ENCODE assay signal across 15 cellular contexts in genomic region chr1:226642421-226642820, GRCh38.
DNase-seq lines count a peak whose midpoint lies in the region; ATAC-seq, FAIRE-seq and TF ChIP-seq lines count a peak whose summit lies in the region.
"Had no signal": no experiment of that assay in that cellular context is flagged by ENCODE, and none has a peak within 500 bp of the region (broad histone marks: within the 10 kb centered on the region; RNA-seq: fewer than 3 reads in every experiment).

No MANE protein-coding gene starts in this region.

- POLR2A ChIA-PET in HEK293T (lab: Yijun Ruan, JAX), result interaction anchor here (1.0 kb wide), 1 partner anchor 298 kb away, joined by 3 read pairs; the partner anchor contains the start of gene COQ8A

- no peak for TF ChIP-seq CTCF in HL-60 (IDR thresholded peaks at IDR 0.05; ENCODE audit: insufficient read depth, low read length)
- TF ChIP-seq CTCF in psoas muscle (IDR thresholded peaks at IDR 0.05), result no peak

- no peak overlapping the region for H3K4me3 Mint-ChIP-seq in activated CD4-positive, alpha-beta T cell treated with anti-CD3 and anti-CD28 coated beads, Interleukin-2, amount 10 ng/mL, durations not matched to agents 24 days and 14 days
- H3K4me3 Mint-ChIP-seq in dendritic cell treated with granulocyte-macrophage colony-stimulating factor and Interleukin-4, amounts not matched to agents 40 ng/mL and 50 ng/mL, for 4 days, result no peak overlapping the region
- H3K4me3 Mint-ChIP-seq: GM23338 had no signal

- H3K27me3 ChIP-seq in HL-60 (ENCODE audit: insufficient read depth, poor library complexity, severe bottlenecking) (no peaks in the 10 kb centered on the region), psoas muscle (ENCODE audit: insufficient read depth in 3 of 3, low read length in 2 of 3) (no peaks in the 10 kb centered on the region)
- H3K27me3 ChIP-seq: cardiac muscle cell, gastrocnemius medialis had no signal

- H3K36me3 Mint-ChIP-seq in activated CD4-positive, alpha-beta T cell treated with anti-CD3 and anti-CD28 coated beads, Interleukin-2, amount 10 ng/mL, durations not matched to agents 24 days and 14 days (ENCODE audit: low read depth), result peaks cover 53% of the 10 kb centered on the region
- H3K36me3 Mint-ChIP-seq in dendritic cell treated with granulocyte-macrophage colony-stimulating factor and Interleukin-4, amounts not matched to agents 40 ng/mL and 50 ng/mL, for 4 days (ENCODE audit: low read depth), result peaks cover 82% of the 10 kb centered on the region

- no peaks in the 10 kb centered on the region for H3K9me3 ChIP-seq in psoas muscle
- H3K9me3 ChIP-seq: gastrocnemius medialis had no signal

- peaks cover 0 to 23% of the 10 kb centered on the region in 2 donors for H3K36me3 ChIP-seq in psoas muscle (ENCODE audit: insufficient read depth in 1 of 2, low read depth in 1 of 2)
- H3K36me3 ChIP-seq: cardiac muscle cell had no signal

- peaks cover 40% of the 10 kb centered on the region for H3K4me1 Mint-ChIP-seq in activated CD4-positive, alpha-beta T cell treated with anti-CD3 and anti-CD28 coated beads, Interleukin-2, amount 10 ng/mL, durations not matched to agents 24 days and 14 days
- peaks cover 73% of the 10 kb centered on the region for H3K4me1 Mint-ChIP-seq in dendritic cell treated with granulocyte-macrophage colony-stimulating factor and Interleukin-4, amounts not matched to agents 40 ng/mL and 50 ng/mL, for 4 days (ENCODE audit: low read depth)

- FAIRE-seq in frontal cortex (lab: Jason Lieb, UNC), result no peak
- FAIRE-seq: endometrium had no signal

- no peak for DNase-seq in activated CD4-positive, alpha-beta T cell treated with anti-CD3 and anti-CD28 coated beads, Interleukin-2, amount 10 ng/mL, durations not matched to agents 24 days and 14 days
- no peak for DNase-seq in activated CD4-positive, alpha-beta T cell treated with anti-CD3 and anti-CD28 coated beads for 1 hour
- DNase-seq in HL-60 (ENCODE audit: low read depth in 1 of 2, low spot score in 1 of 2), result no peak
- DNase-seq in psoas muscle, result peak; percentile 5 to 34
- no peak for DNase-seq in epidermal melanocyte (ENCODE audit: insufficient read length, low spot score)
- DNase-seq in frontal cortex (ENCODE audit: low spot score in 2 of 2), result no peak
- no peak for DNase-seq in HEK293T (ENCODE audit: extremely low spot score)
- DNase-seq: 8988T, gastrocnemius medialis, NCI-H1436 treated with DMSO at 0.1 percent for 48 hours, NCI-H510A had no signal

- H3K9me3 Mint-ChIP-seq in activated CD4-positive, alpha-beta T cell treated with anti-CD3 and anti-CD28 coated beads, Interleukin-2, amount 10 ng/mL, durations not matched to agents 24 days and 14 days, result no peaks in the 10 kb centered on the region
- no peaks in the 10 kb centered on the region for H3K9me3 Mint-ChIP-seq in dendritic cell treated with granulocyte-macrophage colony-stimulating factor and Interleukin-4, amounts not matched to agents 40 ng/mL and 50 ng/mL, for 4 days
- H3K9me3 Mint-ChIP-seq: GM23338 had no signal

- ATAC-seq in psoas muscle, result no peak
- ATAC-seq: gastrocnemius medialis had no signal

- intact Hi-C loops in activated CD4-positive, alpha-beta T cell treated with anti-CD3 and anti-CD28 coated beads, Interleukin-2, amount 10 ng/mL, durations not matched to agents 24 days and 14 days (cut with micrococcal nuclease), result loop anchor here (2.0 kb wide), 2 partner anchors 16 to 36 kb away; no protein-coding TSS in a partner anchor
- intact Hi-C loops in dendritic cell treated with granulocyte-macrophage colony-stimulating factor and Interleukin-4, amounts not matched to agents 40 ng/mL and 50 ng/mL, for 4 days (cut with micrococcal nuclease), result loop anchor here (5.0 kb wide), 1 partner anchor 35 kb away; no protein-coding TSS in a partner anchor
- intact Hi-C loops in psoas muscle (cut with DNase I), result no loop called here

- H3K27ac ChIP-seq in HL-60 (replicated peaks) (peak overlapping the region; percentile 96), psoas muscle (no peak overlapping the region)
- H3K27ac ChIP-seq: cardiac muscle cell, gastrocnemius medialis had no signal

- no peaks in the 10 kb centered on the region for H3K27me3 Mint-ChIP-seq in activated CD4-positive, alpha-beta T cell treated with anti-CD3 and anti-CD28 coated beads, Interleukin-2, amount 10 ng/mL, durations not matched to agents 24 days and 14 days
- no peaks in the 10 kb centered on the region for H3K27me3 Mint-ChIP-seq in dendritic cell treated with granulocyte-macrophage colony-stimulating factor and Interleukin-4, amounts not matched to agents 40 ng/mL and 50 ng/mL, for 4 days

- 94 to 98% (median 96%) methylated on average over 8 of the region's 8 CpGs for WGBS in psoas muscle, 3 donors

- peak overlapping the region; percentile 91 for H3K27ac Mint-ChIP-seq in activated CD4-positive, alpha-beta T cell treated with anti-CD3 and anti-CD28 coated beads, Interleukin-2, amount 10 ng/mL, durations not matched to agents 24 days and 14 days
- peak overlapping the region; percentile 90 for H3K27ac Mint-ChIP-seq in dendritic cell treated with granulocyte-macrophage colony-stimulating factor and Interleukin-4, amounts not matched to agents 40 ng/mL and 50 ng/mL, for 4 days
- H3K27ac Mint-ChIP-seq: GM23338 had no signal

- CTCF ChIA-PET in HEK293T (lab: Yijun Ruan, JAX), result interaction anchor here (1.2 to 2.2 kb wide), 2 partner anchors 16 to 186 kb away, joined by 3 to 11 read pairs; no protein-coding TSS in a partner anchor

- H3K4me3 ChIP-seq in HL-60 (replicated peaks; ENCODE audit: insufficient read depth, low read length) (no peak overlapping the region), psoas muscle (no peak overlapping the region)
- H3K4me3 ChIP-seq: cardiac muscle cell, gastrocnemius medialis, GM23338 had no signal

- peaks cover 32% of the 10 kb centered on the region for H3K4me1 ChIP-seq in psoas muscle

TF ChIP-seq in HEK293T, 16 proteins besides CTCF, POLR2A, EP300 and RAD21:
- no peak for TF ChIP-seq ARNT (IDR thresholded peaks at IDR 0.05)
- no peak for TF ChIP-seq FOXK2 (IDR thresholded peaks at IDR 0.05)
- no peak for TF ChIP-seq SP1 (IDR thresholded peaks at IDR 0.05)

Comparison
In these comparisons a context has a peak if more than half of its experiments do, and no peak if none do; other contexts are left out.
1. DNase-seq: peak in psoas muscle (2 of 2); none in activated CD4-positive, alpha-beta T cell treated with anti-CD3 and anti-CD28 coated beads, Interleukin-2, amount 10 ng/mL, durations not matched to agents 24 days and 14 days (single experiment), activated CD4-positive, alpha-beta T cell treated with anti-CD3 and anti-CD28 coated beads for 1 hour (single experiment), HL-60 (0 of 2), epidermal melanocyte (single experiment), frontal cortex (0 of 2) and HEK293T (single experiment).
2. intact Hi-C loops: an anchor here in activated CD4-positive, alpha-beta T cell treated with anti-CD3 and anti-CD28 coated beads, Interleukin-2, amount 10 ng/mL, durations not matched to agents 24 days and 14 days (2.0 kb wide) and dendritic cell treated with granulocyte-macrophage colony-stimulating factor and Interleukin-4, amounts not matched to agents 40 ng/mL and 50 ng/mL, for 4 days (5.0 kb wide); none called in psoas muscle.